ENCODE assay signal across 25 cellular contexts in the genomic region with DNA sequence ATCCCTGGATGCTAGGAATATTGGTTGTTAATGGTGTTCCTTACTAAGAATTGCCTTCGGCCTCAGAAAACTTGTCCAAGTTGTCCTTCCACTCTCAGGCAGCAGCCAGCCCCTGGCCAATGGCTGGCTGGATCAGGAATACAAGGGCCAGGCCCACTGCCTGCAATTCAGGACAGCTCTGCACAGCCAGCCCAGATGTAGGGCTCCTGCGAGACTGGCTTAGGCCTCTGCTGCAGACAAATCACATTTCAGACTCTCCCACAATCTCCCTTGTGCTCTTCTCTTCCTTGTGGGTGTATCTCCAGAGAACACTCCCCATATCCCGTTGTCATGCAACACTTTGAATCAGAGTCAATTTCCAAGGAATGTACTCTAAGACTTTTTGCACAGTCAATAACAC.
DNase-seq lines count a peak whose midpoint lies in the region; ATAC-seq and TF ChIP-seq lines count a peak whose summit lies in the region.
"Had no signal": no experiment of that assay in that cellular context is flagged by ENCODE, and none has a peak within 500 bp of the region (broad histone marks: within the 10 kb centered on the region; RNA-seq: fewer than 3 reads in every experiment).

No MANE protein-coding gene starts in this region.

- H3K4me1 ChIP-seq in aorta (ENCODE audit: control insufficient read depth in 1 of 2, insufficient read depth in 2 of 2, low read length in 2 of 2) (no peaks in the 10 kb centered on the region), upper lobe of right lung (no peaks in the 10 kb centered on the region)
- H3K4me1 ChIP-seq: Caco-2, SJSA1 had no signal

- H3K27ac Mint-ChIP-seq in brain = peak overlapping the region in 3 of 5 experiments; percentile 5 to 76 (median 5)
- H3K27ac Mint-ChIP-seq in mesothelial cell of epicardium = peak overlapping the region; percentile 48
- H3K27ac Mint-ChIP-seq: CD8-positive, alpha-beta T cell had no signal

- H3K36me3 ChIP-seq in aorta (ENCODE audit: control insufficient read depth in 1 of 2, insufficient read depth in 2 of 2, low read length in 1 of 2) (no peaks in the 10 kb centered on the region), upper lobe of right lung (no peaks in the 10 kb centered on the region)
- H3K36me3 ChIP-seq: SJSA1 had no signal

- no peaks in the 10 kb centered on the region for H3K9me3 ChIP-seq in aorta (ENCODE audit: control insufficient read depth, low read length)
- no peaks in the 10 kb centered on the region for H3K9me3 ChIP-seq in upper lobe of right lung
- H3K9me3 ChIP-seq: Caco-2, SJSA1 had no signal

- no peaks in the 10 kb centered on the region for H3K27me3 Mint-ChIP-seq in brain
- H3K27me3 Mint-ChIP-seq in mesothelial cell of epicardium (ENCODE audit: low read depth) = no peaks in the 10 kb centered on the region

- no peak for DNase-seq in left cardiac atrium
- DNase-seq in mesothelial cell of epicardium (ENCODE audit: low spot score in 2 of 2, unreplicated experiment in 2 of 2) = no peak
- DNase-seq in aorta = no peak
- DNase-seq in upper lobe of right lung = no peak
- DNase-seq: Caco-2; CD8-positive, alpha-beta T cell; DMS 273 treated with DMSO at 0.1 percent for 48 hours; DMS79; EL; GF-D8; Karpas-422; NCI-H1092 treated with DMSO at 0.1 percent for 48 hours; NCI-H1436; NCI-H187; NCI-H2081 treated with DMSO at 0.1 percent for 48 hours; NCI-H446; NCI-H524 treated with DMSO at 0.1 percent for 48 hours; NCI-H774; PC-3 had no signal

- H3K4me3 Mint-ChIP-seq in brain = no peak overlapping the region
- no peak overlapping the region for H3K4me3 Mint-ChIP-seq in mesothelial cell of epicardium
- H3K4me3 Mint-ChIP-seq: CD8-positive, alpha-beta T cell had no signal

- 9 to 26% methylated on average over 3 of the region's 3 CpGs for WGBS in aorta, 2 donors

- peaks cover 0 to 4% (median 0%) of the 10 kb centered on the region in 5 experiments for H3K9me3 Mint-ChIP-seq in brain
- peaks cover 27% of the 10 kb centered on the region for H3K9me3 Mint-ChIP-seq in mesothelial cell of epicardium
- H3K9me3 Mint-ChIP-seq: CD8-positive, alpha-beta T cell had no signal

- intact Hi-C loops in left cardiac atrium (cut with DNase I) = no loop called here
- intact Hi-C loops in aorta (cut with DNase I) = no loop called here
- intact Hi-C loops in upper lobe of right lung (cut with DNase I) = no loop called here

- ATAC-seq in left cardiac atrium (peak; percentile 40 to 63), aorta (ENCODE audit: low FRiP score) (peak; percentile 67), HG03196 (IDR thresholded peaks at IDR 0.05; ENCODE audit: unreplicated experiment) (no peak), upper lobe of right lung (no peak), HG03025 (IDR thresholded peaks at IDR 0.05; ENCODE audit: low FRiP score, unreplicated experiment) (no peak)
- ATAC-seq: CD8-positive, alpha-beta T cell; HepG2; PC-3 had no signal

- H3K4me1 Mint-ChIP-seq in brain (no peaks in the 10 kb centered on the region), mesothelial cell of epicardium (peaks cover 27% of the 10 kb centered on the region)

- H3K27me3 ChIP-seq in aorta (ENCODE audit: control insufficient read depth in 1 of 2, insufficient read depth in 2 of 2, low read length in 1 of 2) (no peaks in the 10 kb centered on the region), upper lobe of right lung (no peaks in the 10 kb centered on the region)
- H3K27me3 ChIP-seq: SJSA1 had no signal

- peaks cover 4% of the 10 kb centered on the region for H3K36me3 Mint-ChIP-seq in brain
- H3K36me3 Mint-ChIP-seq in mesothelial cell of epicardium = peaks cover 2% of the 10 kb centered on the region
- H3K36me3 Mint-ChIP-seq: CD8-positive, alpha-beta T cell had no signal

- peak overlapping the region in 1 of 2 donors; percentile 6 for H3K27ac ChIP-seq in aorta (ENCODE audit: low read depth in 1 of 2, low read length in 2 of 2)
- no peak overlapping the region for H3K27ac ChIP-seq in upper lobe of right lung
- H3K27ac ChIP-seq: C4-2B, SJSA1 had no signal

- TF ChIP-seq CTCF in brain (conservative IDR thresholded peaks at IDR 0.05) = no peak
- TF ChIP-seq CTCF in mesothelial cell of epicardium (IDR thresholded peaks at IDR 0.05; ENCODE audit: unreplicated experiment) = no peak
- TF ChIP-seq CTCF in upper lobe of right lung (IDR thresholded peaks at IDR 0.05) = no peak

- no peak overlapping the region for H3K4me3 ChIP-seq in aorta (ENCODE audit: low read length in 2 of 2)
- no peak overlapping the region for H3K4me3 ChIP-seq in upper lobe of right lung
- H3K4me3 ChIP-seq: SJSA1 had no signal

Comparison
In these comparisons a context has a peak if more than half of its experiments do, and no peak if none do; other contexts are left out.
1. ATAC-seq: peak in left cardiac atrium (2 of 2) and aorta (single experiment); none in HG03196 (single experiment), upper lobe of right lung (single experiment) and HG03025 (single experiment).